ENCODE assay signal across 26 cellular contexts in the genomic region with DNA sequence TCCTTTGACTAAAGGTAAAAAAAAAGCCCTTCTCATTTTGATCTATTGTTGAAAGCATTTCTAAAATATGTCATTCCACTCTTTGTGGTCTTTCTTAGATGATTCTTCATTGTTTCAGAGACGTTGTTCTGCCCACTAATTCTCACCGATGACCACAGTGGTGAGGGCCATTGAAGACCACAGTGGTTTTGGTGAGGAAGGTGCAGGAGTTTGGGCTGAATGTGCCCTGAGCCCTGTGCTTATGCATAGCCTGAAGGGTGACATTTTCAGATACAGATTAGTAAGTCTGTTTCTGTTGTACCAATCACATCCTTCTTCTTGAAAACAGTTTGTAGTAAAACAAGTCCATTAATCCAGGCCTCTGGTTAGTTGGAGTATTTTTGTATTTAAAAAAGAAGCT.
"Had no signal": no experiment of that assay in that cellular context is flagged by ENCODE, and none has a peak within 500 bp of the region (broad histone marks: within the 10 kb centered on the region; RNA-seq: fewer than 3 reads in every experiment).

No MANE protein-coding gene starts in this region.

- H3K27ac ChIP-seq: SJCRH30, WERI-Rb-1 had no signal

- H3K9me3 Mint-ChIP-seq: activated CD4-positive, alpha-beta memory T cell treated with anti-CD3 and anti-CD28 coated beads, Interleukin-2, amount 10 ng/mL, durations not matched to agents 7 days and 5 days; activated naive CD4-positive, alpha-beta T cell treated with anti-CD3 and anti-CD28 coated beads, Interleukin-2, amount 10 ng/mL, durations not matched to agents 7 days and 5 days had no signal

- H3K27me3 Mint-ChIP-seq: activated naive CD4-positive, alpha-beta T cell treated with anti-CD3 and anti-CD28 coated beads, Interleukin-2, amount 10 ng/mL, durations not matched to agents 7 days and 5 days; brain had no signal

- H3K9me3 ChIP-seq: MG63, SJCRH30 had no signal

- H3K4me1 ChIP-seq: SJCRH30 had no signal

- H3K4me3 ChIP-seq: MG63, SJCRH30 had no signal

- H3K4me1 Mint-ChIP-seq: activated CD4-positive, alpha-beta memory T cell treated with anti-CD3 and anti-CD28 coated beads, Interleukin-2, amount 10 ng/mL, durations not matched to agents 7 days and 5 days; activated CD8-positive, alpha-beta memory T cell treated with anti-CD3 and anti-CD28 coated beads, Interleukin-2, amount 10 ng/mL, durations not matched to agents 7 days and 5 days; activated naive CD4-positive, alpha-beta T cell treated with anti-CD3 and anti-CD28 coated beads, Interleukin-2, amount 10 ng/mL, durations not matched to agents 7 days and 5 days; activated naive CD8-positive, alpha-beta T cell treated with anti-CD3 and anti-CD28 coated beads, Interleukin-2, amount 50 U/mL, for 24 hours had no signal

- DNase-seq: activated CD4-positive, alpha-beta memory T cell treated with anti-CD3 and anti-CD28 coated beads, Interleukin-2, amount 10 ng/mL, durations not matched to agents 7 days and 5 days; activated CD4-positive, alpha-beta T cell treated with anti-CD3 and anti-CD28 coated beads for 1 hour; activated CD4-positive, alpha-beta T cell treated with anti-CD3 and anti-CD28 coated beads for 48 hours; activated CD4-positive, CD25-positive, alpha-beta regulatory T cell; activated CD8-positive, alpha-beta memory T cell treated with anti-CD3 and anti-CD28 coated beads for 24 hours; activated CD8-positive, alpha-beta memory T cell treated with anti-CD3 and anti-CD28 coated beads, Interleukin-2, amount 10 ng/mL, durations not matched to agents 7 days and 5 days; activated CD8-positive, alpha-beta memory T cell treated with anti-CD3 and anti-CD28 coated beads, Interleukin-2, amount 50 U/mL, for 48 hours; activated effector memory CD4-positive, alpha-beta T cell treated with Interleukin-2 at 50 U/mL for 16 hours; activated naive CD4-positive, alpha-beta T cell treated with anti-CD3 and anti-CD28 coated beads, Interleukin-2, amount 10 ng/mL, durations not matched to agents 7 days and 5 days; activated naive CD8-positive, alpha-beta T cell treated with anti-CD3 and anti-CD28 coated beads, Interleukin-2, amount 50 U/mL, for 24 hours; activated T-cell treated with anti-CD3 and anti-CD28 coated beads, Interleukin-2, amount 50 U/mL, for 48 hours; Kasumi-1; MG63; NCI-H1048; NCI-H226; NCI-H446 treated with DMSO at 0.1 percent for 48 hours; NCI-H524; OCI-M1; SHP77; SJCRH30; T1000; WERI-Rb-1 had no signal

- H3K27me3 ChIP-seq: MG63, SJCRH30 had no signal

- H3K36me3 Mint-ChIP-seq: activated naive CD4-positive, alpha-beta T cell treated with anti-CD3 and anti-CD28 coated beads, Interleukin-2, amount 10 ng/mL, durations not matched to agents 7 days and 5 days; activated naive CD8-positive, alpha-beta T cell; brain had no signal

- H3K36me3 ChIP-seq: MG63, SJCRH30, WERI-Rb-1 had no signal

- H3K4me3 Mint-ChIP-seq: activated CD4-positive, alpha-beta memory T cell treated with anti-CD3 and anti-CD28 coated beads, Interleukin-2, amount 10 ng/mL, durations not matched to agents 7 days and 5 days; activated CD8-positive, alpha-beta memory T cell treated with anti-CD3 and anti-CD28 coated beads, Interleukin-2, amount 10 ng/mL, durations not matched to agents 7 days and 5 days; activated naive CD4-positive, alpha-beta T cell treated with anti-CD3 and anti-CD28 coated beads, Interleukin-2, amount 10 ng/mL, durations not matched to agents 7 days and 5 days; activated naive CD8-positive, alpha-beta T cell; activated naive CD8-positive, alpha-beta T cell treated with anti-CD3 and anti-CD28 coated beads, Interleukin-2, amount 50 U/mL, for 24 hours had no signal

- FAIRE-seq: bronchial epithelial cell had no signal

- ATAC-seq: activated CD8-positive, alpha-beta memory T cell treated with anti-CD3 and anti-CD28 coated beads, Interleukin-2, amount 10 ng/mL, durations not matched to agents 7 days and 5 days; activated naive CD8-positive, alpha-beta T cell treated with anti-CD3 and anti-CD28 coated beads, Interleukin-2, amount 50 U/mL, for 24 hours; Panc1 had no signal

- H3K27ac Mint-ChIP-seq: activated CD4-positive, alpha-beta memory T cell treated with anti-CD3 and anti-CD28 coated beads, Interleukin-2, amount 10 ng/mL, durations not matched to agents 7 days and 5 days; activated CD8-positive, alpha-beta memory T cell treated with anti-CD3 and anti-CD28 coated beads, Interleukin-2, amount 10 ng/mL, durations not matched to agents 7 days and 5 days; activated naive CD4-positive, alpha-beta T cell treated with anti-CD3 and anti-CD28 coated beads, Interleukin-2, amount 10 ng/mL, durations not matched to agents 7 days and 5 days; activated naive CD8-positive, alpha-beta T cell; activated naive CD8-positive, alpha-beta T cell treated with anti-CD3 and anti-CD28 coated beads, Interleukin-2, amount 50 U/mL, for 24 hours had no signal
